ENCODE assay signal across 19 cellular contexts in genomic region chr11:23620617-23621016, GRCh38.
DNase-seq lines count a peak whose midpoint lies in the region; ATAC-seq and TF ChIP-seq lines count a peak whose summit lies in the region.
"Had no signal": no experiment of that assay in that cellular context is flagged by ENCODE, and none has a peak within 500 bp of the region (broad histone marks: within the 10 kb centered on the region; RNA-seq: fewer than 3 reads in every experiment).

No MANE protein-coding gene starts in this region.

- no peak overlapping the region for H3K4me2 ChIP-seq in GM23248 (ENCODE audit: unreplicated experiment)
- H3K4me2 ChIP-seq: BLaER1, GM23338 had no signal

- no peak for ATAC-seq in GM21619 (IDR thresholded peaks at IDR 0.05; ENCODE audit: unreplicated experiment)
- ATAC-seq: GM12878, GM23338, HCT116, HepG2 had no signal

- H3K9me2 ChIP-seq in GM23248 (ENCODE audit: insufficient read depth): no peaks in the 10 kb centered on the region

- H4K20me1 ChIP-seq in GM23248 (ENCODE audit: insufficient read depth): no peaks in the 10 kb centered on the region
- H4K20me1 ChIP-seq: BLaER1 had no signal

- no peaks in the 10 kb centered on the region for H3F3A ChIP-seq in GM23248 (ENCODE audit: insufficient read depth)

- intact Hi-C loops in Caco-2 (cut with micrococcal nuclease; ENCODE audit: unreplicated experiment): no loop called here

- no TSS peak for BruUV-seq in Caco-2 (replicated peaks; lab: Mats Ljungman, UMichigan)

- CTCF ChIA-PET in Caco-2 (lab: Charles Lee): no interaction called here

- H3K9me3 ChIP-seq in GM23248 (ENCODE audit: low read depth) (no peaks in the 10 kb centered on the region), Caco-2 (no peaks in the 10 kb centered on the region)
- H3K9me3 ChIP-seq: BLaER1 had no signal

- H3K27me3 Mint-ChIP-seq in Caco-2 (ENCODE audit: insufficient read depth, unreplicated experiment) (peaks cover 4% of the 10 kb centered on the region), HFFc6 (ENCODE audit: insufficient read depth) (no peaks in the 10 kb centered on the region)
- H3K27me3 Mint-ChIP-seq: CD4-positive, alpha-beta memory T cell had no signal

- H3K36me3 Mint-ChIP-seq in Caco-2 (ENCODE audit: insufficient read depth, unreplicated experiment): no peaks in the 10 kb centered on the region
- no peaks in the 10 kb centered on the region for H3K36me3 Mint-ChIP-seq in HFFc6 (ENCODE audit: low read depth)
- H3K36me3 Mint-ChIP-seq: CD14-positive monocyte; CD4-positive, alpha-beta memory T cell had no signal

- DNase-seq in GM23248 (peak; percentile 0), M059J (ENCODE audit: low read depth) (peak; percentile 39), astrocyte of the spinal cord (ENCODE audit: low read depth, low spot score) (peak; percentile 18), iris pigment epithelial cell (ENCODE audit: low read depth) (peak; percentile 14), NCI-H1436 (lab: John Stamatoyannopoulos, UW) (no peak), Caco-2 (no peak), HFFc6 (no peak)
- DNase-seq: 8988T; Calu3; CD4-positive, alpha-beta memory T cell; DMS79 treated with DMSO at 0.1 percent for 48 hours; H7 had no signal

- H3K27me3 ChIP-seq in GM23248 (replicated peaks; ENCODE audit: insufficient read depth): no peaks in the 10 kb centered on the region
- no peaks in the 10 kb centered on the region for H3K27me3 ChIP-seq in Caco-2 (replicated peaks; ENCODE audit: control insufficient read depth, insufficient read depth, low read length)
- H3K27me3 ChIP-seq: BLaER1 had no signal

- POLR2A ChIA-PET in Caco-2 (lab: Charles Lee): no interaction called here

- no peaks in the 10 kb centered on the region for H3K4me1 Mint-ChIP-seq in Caco-2 (ENCODE audit: low read depth, unreplicated experiment)
- H3K4me1 Mint-ChIP-seq in HFFc6 (ENCODE audit: low read depth): peaks cover 18% of the 10 kb centered on the region; the same call in 1 of the 2 replicates
- H3K4me1 Mint-ChIP-seq: CD14-positive monocyte; CD4-positive, alpha-beta memory T cell; GM23338 had no signal

- H3K9ac ChIP-seq in GM23248: no peak overlapping the region
- H3K9ac ChIP-seq: BLaER1 had no signal

- TF ChIP-seq CTCF in astrocyte of the spinal cord (IDR thresholded peaks at IDR 0.05; ENCODE audit: low read depth, low read length) (no peak), Caco-2 (IDR thresholded peaks at IDR 0.05; ENCODE audit: insufficient read depth in 1 of 2, low read depth in 1 of 2, low read length in 1 of 2, severe bottlenecking in 1 of 2, unreplicated experiment in 1 of 2) (no peak), HFFc6 (IDR thresholded peaks at IDR 0.05) (no peak)

- H3K4me3 Mint-ChIP-seq in Caco-2 (ENCODE audit: unreplicated experiment) (no peak overlapping the region), HFFc6 (no peak overlapping the region)
- H3K4me3 Mint-ChIP-seq: CD14-positive monocyte; CD4-positive, alpha-beta memory T cell; GM23338 had no signal

- H3K4me1 ChIP-seq in GM23248 (ENCODE audit: insufficient read depth): no peaks in the 10 kb centered on the region
- H3K4me1 ChIP-seq in Caco-2: no peaks in the 10 kb centered on the region
- H3K4me1 ChIP-seq: BLaER1 had no signal

- in situ Hi-C loops in GM23248 (cut with MboI) (no loop called here), astrocyte of the spinal cord (cut with HindIII; ENCODE audit: low sequenced_read_pairs) (no loop called here)

- H3K9me3 Mint-ChIP-seq in Caco-2 (ENCODE audit: unreplicated experiment): no peaks in the 10 kb centered on the region
- H3K9me3 Mint-ChIP-seq in HFFc6: no peaks in the 10 kb centered on the region
- H3K9me3 Mint-ChIP-seq: GM23338 had no signal

- H3K27ac Mint-ChIP-seq in Caco-2 (ENCODE audit: unreplicated experiment) (no peak overlapping the region), HFFc6 (no peak overlapping the region)
- H3K27ac Mint-ChIP-seq: CD14-positive monocyte; CD4-positive, alpha-beta memory T cell; GM23338 had no signal

- H3K79me2 ChIP-seq in GM23248 (ENCODE audit: insufficient read depth): no peaks in the 10 kb centered on the region

- no peak overlapping the region for H2AFZ ChIP-seq in GM23248
- H2AFZ ChIP-seq: GM23338 had no signal

- H3K27ac ChIP-seq in GM23248: no peak overlapping the region
- H3K27ac ChIP-seq: BLaER1 had no signal

- H3K36me3 ChIP-seq in GM23248 (ENCODE audit: low read depth) (no peaks in the 10 kb centered on the region), Caco-2 (ENCODE audit: control insufficient read depth, insufficient read depth, low read length) (no peaks in the 10 kb centered on the region)
- H3K36me3 ChIP-seq: BLaER1 had no signal

- no peak overlapping the region for H3K4me3 ChIP-seq in GM23248
- H3K4me3 ChIP-seq in astrocyte of the spinal cord (ENCODE audit: low read depth, low read length): no peak overlapping the region
- no peak overlapping the region for H3K4me3 ChIP-seq in Caco-2 (ENCODE audit: low read depth, low read length)
- H3K4me3 ChIP-seq: BLaER1, GM12878, GM23338 had no signal

Comparison
In these comparisons a context has a peak if more than half of its experiments do, and no peak if none do; other contexts are left out.
1. DNase-seq: peak in GM23248 (single experiment), M059J (single experiment), astrocyte of the spinal cord (single experiment) and iris pigment epithelial cell (single experiment); none in NCI-H1436 (single experiment), Caco-2 (0 of 2) and HFFc6 (single experiment).